In the genomic region with DNA sequence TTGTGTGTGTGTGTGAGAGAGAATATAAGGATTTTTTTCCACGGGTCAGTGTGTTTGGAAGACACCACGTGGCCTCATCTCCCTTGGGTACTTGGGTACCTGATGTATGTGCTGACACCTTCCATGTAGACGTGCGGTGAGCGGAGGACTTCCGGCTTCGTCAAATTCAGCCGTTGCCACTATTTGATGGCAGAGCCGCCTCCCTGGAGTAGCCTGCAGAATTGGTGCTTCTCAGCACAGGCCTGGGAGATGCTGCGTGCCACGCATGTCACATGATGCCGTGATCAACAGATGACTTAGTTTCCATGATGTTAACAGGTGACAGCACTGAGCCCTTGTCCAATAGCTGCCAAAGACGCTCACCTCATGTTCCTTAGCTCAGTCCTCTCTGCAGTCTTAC, we compare ENCODE assay signal across 17 cellular contexts.
A peak's percentile ranks its signal among the peaks of the same experiment; 100 is the strongest.
DNase-seq lines count a peak whose midpoint lies in the region; FAIRE-seq and TF ChIP-seq lines count a peak whose summit lies in the region.
"Had no signal": no experiment of that assay in that cellular context is flagged by ENCODE, and none has a peak within 500 bp of the region (broad histone marks: within the 10 kb centered on the region; RNA-seq: fewer than 3 reads in every experiment).

No MANE protein-coding gene starts in this region.

- H3K9ac ChIP-seq in neuronal stem cell (ENCODE audit: low read depth, low read length, poor library complexity): peak overlapping the region; percentile 12

- FAIRE-seq in HTR-8/SVneo (lab: Jason Lieb, UNC): peak; percentile 79
- FAIRE-seq: GM12891, GM18507 had no signal

- TF ChIP-seq CTCF in spleen (IDR thresholded peaks at IDR 0.05 in 8 of 11, conservative IDR thresholded peaks at IDR 0.05 in 3 of 11): no peak

- peak overlapping the region; percentile 40 for H3K18ac ChIP-seq in neuronal stem cell (ENCODE audit: low read length)

- H2BK120ac ChIP-seq in neuronal stem cell (ENCODE audit: low read depth, low read length): no peak overlapping the region

- no peaks in the 10 kb centered on the region for H3K9me3 Mint-ChIP-seq in activated CD4-positive, alpha-beta T cell treated with anti-CD3 and anti-CD28 coated beads, Interleukin-2, amount 10 ng/mL, durations not matched to agents 24 days and 14 days
- H3K9me3 Mint-ChIP-seq: CD4-positive, CD25-positive, alpha-beta regulatory T cell; CD8-positive, alpha-beta T cell; GM23338; H9 had no signal

- H2BK15ac ChIP-seq in neuronal stem cell (ENCODE audit: low read length): no peak overlapping the region

- H3K4ac ChIP-seq in neuronal stem cell (ENCODE audit: low read length): no peak overlapping the region

- no peaks in the 10 kb centered on the region for H3K79me1 ChIP-seq in neuronal stem cell (ENCODE audit: low read depth, low read length)

- no peak for TF ChIP-seq POLR2A in spleen (IDR thresholded peaks at IDR 0.05)

- no peak overlapping the region for H3K23ac ChIP-seq in neuronal stem cell (ENCODE audit: low read depth, low read length, poor library complexity)

- no peak overlapping the region for H3K4me3 Mint-ChIP-seq in activated CD4-positive, alpha-beta T cell treated with anti-CD3 and anti-CD28 coated beads, Interleukin-2, amount 10 ng/mL, durations not matched to agents 24 days and 14 days
- H3K4me3 Mint-ChIP-seq: CD4-positive, CD25-positive, alpha-beta regulatory T cell; CD8-positive, alpha-beta T cell; GM23338; H9 had no signal

- no peaks in the 10 kb centered on the region for H3K36me3 Mint-ChIP-seq in activated CD4-positive, alpha-beta T cell treated with anti-CD3 and anti-CD28 coated beads, Interleukin-2, amount 10 ng/mL, durations not matched to agents 24 days and 14 days (ENCODE audit: low read depth)
- H3K36me3 Mint-ChIP-seq: CD4-positive, CD25-positive, alpha-beta regulatory T cell; CD8-positive, alpha-beta T cell had no signal

- H3K14ac ChIP-seq in neuronal stem cell (ENCODE audit: low read length): no peak overlapping the region

- H3K27me3 Mint-ChIP-seq in activated CD4-positive, alpha-beta T cell treated with anti-CD3 and anti-CD28 coated beads, Interleukin-2, amount 10 ng/mL, durations not matched to agents 24 days and 14 days: no peaks in the 10 kb centered on the region
- H3K27me3 Mint-ChIP-seq: CD4-positive, CD25-positive, alpha-beta regulatory T cell had no signal

- no peak overlapping the region for H3K27ac Mint-ChIP-seq in activated CD4-positive, alpha-beta T cell treated with anti-CD3 and anti-CD28 coated beads, Interleukin-2, amount 10 ng/mL, durations not matched to agents 24 days and 14 days
- H3K27ac Mint-ChIP-seq: CD4-positive, CD25-positive, alpha-beta regulatory T cell; CD8-positive, alpha-beta T cell; GM23338; H9 had no signal

- no peak overlapping the region for H4K8ac ChIP-seq in neuronal stem cell (ENCODE audit: low read depth, low read length)

- intact Hi-C loops in spleen (cut with DNase I; ENCODE audit: low total_unique reads): no loop called here
- intact Hi-C loops in activated CD4-positive, alpha-beta T cell treated with anti-CD3 and anti-CD28 coated beads, Interleukin-2, amount 10 ng/mL, durations not matched to agents 24 days and 14 days (cut with micrococcal nuclease): no loop called here

- H2BK5ac ChIP-seq in neuronal stem cell (ENCODE audit: low read length): no peak overlapping the region

- H3K36me3 ChIP-seq in neuronal stem cell (replicated peaks in 1 of 2; ENCODE audit: control insufficient read depth in 2 of 2, insufficient read depth in 2 of 2, low read length in 2 of 2): no peaks in the 10 kb centered on the region
- no peaks in the 10 kb centered on the region for H3K36me3 ChIP-seq in spleen

- no peak overlapping the region for H3K4me3 ChIP-seq in neuronal stem cell (ENCODE audit: low read length in 2 of 2)
- H3K4me3 ChIP-seq in spleen: no peak overlapping the region
- H3K4me3 ChIP-seq: GM23338 had no signal

- H2BK12ac ChIP-seq in neuronal stem cell (ENCODE audit: low read length): no peak overlapping the region

- no peak overlapping the region for H2AFZ ChIP-seq in neuronal stem cell (ENCODE audit: low read length)
- H2AFZ ChIP-seq: GM23338 had no signal

- H3K27me3 ChIP-seq in neuronal stem cell (ENCODE audit: control insufficient read depth in 3 of 3, insufficient read depth in 3 of 3, low read depth in 1 of 3, low read length in 3 of 3) (no peaks in the 10 kb centered on the region), spleen (replicated peaks in 1 of 7) (no peaks in the 10 kb centered on the region)

- H3K4me1 ChIP-seq in neuronal stem cell (ENCODE audit: control insufficient read depth in 2 of 2, insufficient read depth in 1 of 2, low read depth in 1 of 2, low read length in 2 of 2): peaks cover 0 to 3% of the 10 kb centered on the region in 2 donors
- H3K4me1 ChIP-seq in spleen: no peaks in the 10 kb centered on the region
- H3K4me1 ChIP-seq: Caco-2 had no signal

- no peak overlapping the region for H3K4me2 ChIP-seq in neuronal stem cell (ENCODE audit: insufficient read depth, low read length, poor library complexity, severe bottlenecking)
- H3K4me2 ChIP-seq: GM23338 had no signal

- H3K27ac ChIP-seq in neuronal stem cell (replicated peaks; ENCODE audit: low read length): no peak overlapping the region
- H3K27ac ChIP-seq in spleen: no peak overlapping the region

- H3K4me1 Mint-ChIP-seq in activated CD4-positive, alpha-beta T cell treated with anti-CD3 and anti-CD28 coated beads, Interleukin-2, amount 10 ng/mL, durations not matched to agents 24 days and 14 days: no peaks in the 10 kb centered on the region
- H3K4me1 Mint-ChIP-seq: CD4-positive, CD25-positive, alpha-beta regulatory T cell had no signal

- no peak overlapping the region for H4K91ac ChIP-seq in neuronal stem cell (ENCODE audit: low read depth, low read length, poor library complexity)

- H2AK5ac ChIP-seq in neuronal stem cell (ENCODE audit: low read depth, low read length): peak overlapping the region; percentile 27

- DNase-seq in HTR-8/SVneo (ENCODE audit: insufficient read length, low spot score): no peak
- DNase-seq in RPMI8226: peak; percentile 68
- DNase-seq in neuronal stem cell (ENCODE audit: low spot score): no peak
- DNase-seq in spleen: peak; percentile 48
- no peak for DNase-seq in activated CD4-positive, alpha-beta T cell treated with anti-CD3 and anti-CD28 coated beads, Interleukin-2, amount 10 ng/mL, durations not matched to agents 24 days and 14 days
- no peak for DNase-seq in cortex of kidney (lab: John Stamatoyannopoulos, UW)
- DNase-seq: C1 segment of cervical spinal cord; Caco-2; CD4-positive, CD25-positive, alpha-beta regulatory T cell; CD8-positive, alpha-beta T cell; DMS53; DMS79 treated with DMSO at 0.1 percent for 48 hours; GF-D8; H9 had no signal

- WGBS in neuronal stem cell (ENCODE audit: extremely low coverage in 2 of 2, insufficient read length in 2 of 2, insufficient replicate concordance in 1 of 2), 2 donors: no CpG with 5 or more reads among the region's 13 CpGs
- 89 to 95% (median 90%) methylated on average over 13 of the region's 13 CpGs for WGBS in spleen, 5 donors

- H3K9me3 ChIP-seq in neuronal stem cell (replicated peaks in 1 of 2; ENCODE audit: control insufficient read depth in 2 of 2, insufficient read depth in 1 of 2, low read depth in 1 of 2, low read length in 2 of 2) (no peaks in the 10 kb centered on the region), spleen (peaks cover 0 to 6% (median 0%) of the 10 kb centered on the region in 8 donors)
- H3K9me3 ChIP-seq: Caco-2 had no signal

Comparison
In these comparisons a context has a peak if more than half of its experiments do, and no peak if none do; other contexts are left out.
1. DNase-seq: peak in RPMI8226 (single experiment) and spleen (single experiment); none in HTR-8/SVneo (single experiment), neuronal stem cell (single experiment), activated CD4-positive, alpha-beta T cell treated with anti-CD3 and anti-CD28 coated beads, Interleukin-2, amount 10 ng/mL, durations not matched to agents 24 days and 14 days (single experiment) and cortex of kidney (single experiment).